Comparison of ENCODE assay signal across 9 cellular contexts in genomic region chr10:36534471-36535002, GRCh38.
DNase-seq lines count a peak whose midpoint lies in the region; ATAC-seq and TF ChIP-seq lines count a peak whose summit lies in the region.
"Had no signal": no experiment of that assay in that cellular context is flagged by ENCODE, and none has a peak within 500 bp of the region (broad histone marks: within the 10 kb centered on the region; RNA-seq: fewer than 3 reads in every experiment).

No MANE protein-coding gene starts in this region.

- H3K36me3 ChIP-seq in BE2C, result no peaks in the 10 kb centered on the region

- no peaks in the 10 kb centered on the region; the same call in 1 of the 2 replicates for H3K4me1 ChIP-seq in BE2C

- ATAC-seq in GM18499 (IDR thresholded peaks at IDR 0.05; ENCODE audit: insufficient read depth, unreplicated experiment) (peak; percentile 99), HG02763 (IDR thresholded peaks at IDR 0.05; ENCODE audit: unreplicated experiment) (peak; percentile 99)

- DNase-seq in NCI-H460 (ENCODE audit: extremely low read depth, low read depth) (peak; percentile 84), fibroblast of villous mesenchyme (ENCODE audit: low read depth) (peak; percentile 82), GM20000 (ENCODE audit: low spot score) (no peak), medulla oblongata (ENCODE audit: extremely low spot score) (no peak), erythroblast (lab: John Stamatoyannopoulos, UW) (no peak), BE2C (no peak)

- no peaks in the 10 kb centered on the region for H3K9me3 ChIP-seq in BE2C

- TF ChIP-seq POLR2A in erythroblast (IDR thresholded peaks at IDR 0.05; ENCODE audit: low read length), result no peak

- no peaks in the 10 kb centered on the region for H3K27me3 ChIP-seq in BE2C

- no peak for TF ChIP-seq CTCF in fibroblast of villous mesenchyme (IDR thresholded peaks at IDR 0.05; ENCODE audit: insufficient read depth, low read depth, low read length)
- TF ChIP-seq CTCF in GM20000 (IDR thresholded peaks at IDR 0.05; ENCODE audit: extremely low read depth, missing control alignments), result no peak
- TF ChIP-seq CTCF in BE2C (IDR thresholded peaks at IDR 0.05; ENCODE audit: low read depth, low read length), result no peak

- no peak overlapping the region for H3K4me3 ChIP-seq in fibroblast of villous mesenchyme (ENCODE audit: low read depth, low read length)
- no peak overlapping the region for H3K4me3 ChIP-seq in BE2C (ENCODE audit: low read depth, low read length)
- H3K4me3 ChIP-seq: PC-9 had no signal

Comparison
In these comparisons a context has a peak if more than half of its experiments do, and no peak if none do; other contexts are left out.
1. DNase-seq: peak in NCI-H460 (single experiment) and fibroblast of villous mesenchyme (single experiment); none in GM20000 (single experiment), medulla oblongata (single experiment), erythroblast (0 of 2) and BE2C (single experiment).